Comparison of ENCODE assay signal across 1 cellular context in genomic region chr12:78840518-78841019, GRCh38. TPM values are rescaled to one million over a fixed set of nuclear protein-coding genes. Genes with fewer than 3 reads are reported as not detected.
"Had no signal": no experiment of that assay in that cellular context is flagged by ENCODE, and none has a peak within 500 bp of the region (broad histone marks: within the 10 kb centered on the region; RNA-seq: fewer than 3 reads in every experiment).

No MANE protein-coding gene starts in this region.

RNA-seq across cellular contexts. Expression of gene SYT1, which starts 24.0 kb away (rescaled TPM):
- total RNA-seq: natural killer cell treated with Interleukin-12 subunit alpha and Interleukin-12 subunit beta and Interleukin-15 and Interleukin-18, amount 100 ng/mL, for 72 hours had no signal
